In the genomic region with DNA sequence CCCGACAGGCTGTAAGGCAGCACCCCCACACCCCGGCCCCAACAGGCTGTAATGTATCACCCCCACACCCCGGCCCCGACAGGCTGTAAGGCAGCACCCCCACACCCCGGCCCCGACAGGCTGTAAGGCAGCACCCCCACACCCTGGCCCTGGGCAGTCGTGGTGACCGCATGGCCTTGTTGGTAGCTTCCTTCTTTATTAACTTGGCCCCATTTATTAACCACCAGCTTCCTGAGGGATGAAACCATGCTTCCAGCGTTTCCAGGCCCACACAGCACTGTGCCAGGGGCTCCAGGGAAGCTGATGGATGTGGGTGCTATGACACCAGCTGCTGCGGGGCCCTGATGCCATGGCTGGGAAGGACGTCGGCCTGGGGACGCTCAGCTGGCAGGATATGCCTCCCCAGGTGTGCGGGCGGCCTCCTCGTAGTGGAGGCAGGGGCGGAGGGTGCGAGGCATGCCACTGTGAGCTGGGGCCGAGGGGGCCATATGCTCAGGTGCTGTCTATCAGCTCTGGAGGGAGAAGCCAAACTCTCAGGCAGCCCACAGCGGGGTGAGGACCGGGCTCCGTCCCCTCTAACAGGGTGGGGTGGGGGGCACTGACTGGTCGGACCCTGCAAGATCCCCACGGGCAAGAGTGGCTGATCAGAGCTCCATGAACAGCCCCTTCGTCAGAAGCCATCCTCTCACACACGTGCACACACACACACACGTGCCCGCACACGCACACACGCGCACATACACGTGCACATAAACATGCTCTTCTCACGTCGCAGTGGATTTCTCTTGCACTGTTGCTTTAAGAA, we compare ENCODE assay signal across 17 cellular contexts.
"Had no signal": no experiment of that assay in that cellular context is flagged by ENCODE, and none has a peak within 500 bp of the region (broad histone marks: within the 10 kb centered on the region; RNA-seq: fewer than 3 reads in every experiment).

No MANE protein-coding gene starts in this region.

- H3K4me1 Mint-ChIP-seq: activated CD4-positive, alpha-beta memory T cell treated with anti-CD3 and anti-CD28 coated beads, Interleukin-2, amount 10 ng/mL, durations not matched to agents 7 days and 5 days; naive thymus-derived CD8-positive, alpha-beta T cell; T-helper 17 cell had no signal

- H3K9me3 Mint-ChIP-seq: activated T-cell treated with anti-CD3 and anti-CD28 coated beads, Interleukin-2, amount 50 U/mL, for 24 hours; naive thymus-derived CD8-positive, alpha-beta T cell had no signal

- H3K36me3 ChIP-seq: brain microvascular endothelial cell, right lobe of liver, tibial artery, WERI-Rb-1 had no signal

- H3K27me3 Mint-ChIP-seq: activated CD4-positive, alpha-beta memory T cell treated with anti-CD3 and anti-CD28 coated beads, Interleukin-2, amount 10 ng/mL, durations not matched to agents 7 days and 5 days; activated naive CD8-positive, alpha-beta T cell; activated T-cell treated with anti-CD3 and anti-CD28 coated beads, Interleukin-2, amount 50 U/mL, for 24 hours; T-helper 17 cell had no signal

- H3K36me3 Mint-ChIP-seq: activated naive CD8-positive, alpha-beta T cell; naive thymus-derived CD8-positive, alpha-beta T cell had no signal

- H3K4me3 ChIP-seq: psoas muscle, right lobe of liver, tibial artery had no signal

- DNase-seq: activated CD4-positive, alpha-beta memory T cell treated with anti-CD3 and anti-CD28 coated beads, Interleukin-2, amount 10 ng/mL, durations not matched to agents 7 days and 5 days; activated CD4-positive, alpha-beta T cell treated with anti-CD3 and anti-CD28 coated beads for 4 hours; activated gamma-delta T cell treated with Interleukin-2 at 50 U/mL for 16 hours; activated T-cell treated with anti-CD3 and anti-CD28 coated beads, Interleukin-2, amount 50 U/mL, for 24 hours; brain microvascular endothelial cell; cerebellar nuclear complex; foreskin melanocyte; naive thymus-derived CD8-positive, alpha-beta T cell; nucleus accumbens; stimulated activated CD4-positive, alpha-beta T cell treated with anti-CD3 and anti-CD28 coated beads, Interleukin-2, amount 100 ng/mL, for 24 hours; WERI-Rb-1 had no signal

- H3K27me3 ChIP-seq: brain microvascular endothelial cell, right lobe of liver, tibial artery had no signal

- H3K9me3 ChIP-seq: psoas muscle, right lobe of liver had no signal

- H3K4me1 ChIP-seq: psoas muscle, right lobe of liver, tibial artery had no signal

- H3K4me3 Mint-ChIP-seq: activated CD4-positive, alpha-beta memory T cell treated with anti-CD3 and anti-CD28 coated beads, Interleukin-2, amount 10 ng/mL, durations not matched to agents 7 days and 5 days; activated naive CD8-positive, alpha-beta T cell; activated T-cell treated with anti-CD3 and anti-CD28 coated beads, Interleukin-2, amount 50 U/mL, for 24 hours; naive thymus-derived CD8-positive, alpha-beta T cell; T-helper 17 cell had no signal

- ATAC-seq: naive thymus-derived CD8-positive, alpha-beta T cell; psoas muscle; right lobe of liver; T-helper 17 cell had no signal

- H3K27ac ChIP-seq: brain microvascular endothelial cell, epithelial cell of prostate, psoas muscle, right lobe of liver, tibial artery, WERI-Rb-1 had no signal

- H3K27ac Mint-ChIP-seq: activated CD4-positive, alpha-beta memory T cell treated with anti-CD3 and anti-CD28 coated beads, Interleukin-2, amount 10 ng/mL, durations not matched to agents 7 days and 5 days; activated naive CD8-positive, alpha-beta T cell; activated T-cell treated with anti-CD3 and anti-CD28 coated beads, Interleukin-2, amount 50 U/mL, for 24 hours; naive thymus-derived CD8-positive, alpha-beta T cell; T-helper 17 cell had no signal
